9 cellular contexts compared by ENCODE assay signal in the genomic region with DNA sequence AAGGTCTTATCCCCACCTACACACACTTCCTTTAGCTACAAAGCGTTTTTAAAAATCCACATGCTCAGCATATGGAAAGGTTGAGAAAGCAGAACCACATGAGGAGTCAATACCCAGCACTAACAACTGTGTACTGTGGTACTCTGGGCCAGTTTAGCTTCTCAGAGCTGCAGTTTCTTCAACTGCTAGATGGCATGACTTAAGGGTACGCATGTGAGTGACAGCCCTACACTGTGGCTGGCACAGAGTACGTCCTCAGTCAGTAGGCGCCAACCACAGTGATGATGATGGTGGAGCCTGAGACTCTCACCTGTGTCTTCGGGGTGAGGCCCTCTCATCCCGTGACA. TPM values are rescaled to one million over a fixed set of nuclear protein-coding genes. Genes with fewer than 3 reads are reported as not detected.
DNase-seq lines count a peak whose midpoint lies in the region; ATAC-seq and TF ChIP-seq lines count a peak whose summit lies in the region.
"Had no signal": no experiment of that assay in that cellular context is flagged by ENCODE, and none has a peak within 500 bp of the region (broad histone marks: within the 10 kb centered on the region; RNA-seq: fewer than 3 reads in every experiment).

No MANE protein-coding gene starts in this region.

- no peak for TF ChIP-seq CTCF in heart left ventricle (IDR thresholded peaks at IDR 0.05)
- no peak for TF ChIP-seq CTCF in spleen (IDR thresholded peaks at IDR 0.05 in 8 of 11, conservative IDR thresholded peaks at IDR 0.05 in 3 of 11)

- H3K4me3 ChIP-seq in heart left ventricle (no peak overlapping the region), spleen (no peak overlapping the region)
- H3K4me3 ChIP-seq: dorsolateral prefrontal cortex had no signal

- no peak for DNase-seq in activated CD8-positive, alpha-beta memory T cell treated with anti-CD3 and anti-CD28 coated beads, Interleukin-2, amount 10 ng/mL, durations not matched to agents 7 days and 5 days
- DNase-seq in heart left ventricle, result peak in 1 of 5 donors; percentile 18
- DNase-seq in spleen, result no peak
- no peak for DNase-seq in NCI-H748 treated with DMSO at 0.1 percent for 48 hours (lab: John Stamatoyannopoulos, UW)
- DNase-seq in cerebellar cortex (ENCODE audit: low spot score), result no peak
- no peak for DNase-seq in NCI-H345 (lab: John Stamatoyannopoulos, UW)
- DNase-seq: dorsolateral prefrontal cortex had no signal

- H3K9me3 ChIP-seq in heart left ventricle, result no peaks in the 10 kb centered on the region
- no peaks in the 10 kb centered on the region for H3K9me3 ChIP-seq in spleen

- no peaks in the 10 kb centered on the region for H3K27me3 ChIP-seq in heart left ventricle
- H3K27me3 ChIP-seq in spleen (replicated peaks in 1 of 7), result no peaks in the 10 kb centered on the region
- H3K27me3 ChIP-seq: dorsolateral prefrontal cortex had no signal

- H3K4me3 Mint-ChIP-seq in IgD-negative memory B cell, result peak overlapping the region in 2 of 4 donors; percentile 28 to 77
- no peak overlapping the region for H3K4me3 Mint-ChIP-seq in activated CD8-positive, alpha-beta memory T cell treated with anti-CD3 and anti-CD28 coated beads, Interleukin-2, amount 10 ng/mL, durations not matched to agents 7 days and 5 days

- H3K27ac ChIP-seq in heart left ventricle (peak overlapping the region in 8 of 12 donors; percentile 45 to 78 (median 65)), spleen (peak overlapping the region in 7 of 8 donors; percentile 36 to 82 (median 64))

- H3K4me1 ChIP-seq in heart left ventricle, result peaks cover 15 to 84% (median 65%) of the 10 kb centered on the region in 12 donors
- H3K4me1 ChIP-seq in spleen, result peaks cover 46 to 95% (median 78%) of the 10 kb centered on the region in 6 donors

- no peaks in the 10 kb centered on the region for H3K36me3 Mint-ChIP-seq in IgD-negative memory B cell
- H3K36me3 Mint-ChIP-seq in activated CD8-positive, alpha-beta memory T cell treated with anti-CD3 and anti-CD28 coated beads, Interleukin-2, amount 10 ng/mL, durations not matched to agents 7 days and 5 days, result peaks cover 15% of the 10 kb centered on the region

- H3K9me3 Mint-ChIP-seq in IgD-negative memory B cell, result no peaks in the 10 kb centered on the region
- H3K9me3 Mint-ChIP-seq in activated CD8-positive, alpha-beta memory T cell treated with anti-CD3 and anti-CD28 coated beads, Interleukin-2, amount 10 ng/mL, durations not matched to agents 7 days and 5 days (ENCODE audit: low read depth), result peaks cover 3% of the 10 kb centered on the region

- WGBS in heart left ventricle, 4 donors, result 79 to 80% (median 79%) methylated on average over 3 to 6 of the region's 6 CpGs
- WGBS in spleen, 5 donors, result 48 to 69% (median 64%) methylated on average over 5 to 6 of the region's 6 CpGs

- peak overlapping the region; percentile 24 to 87 (median 62) for H3K27ac Mint-ChIP-seq in IgD-negative memory B cell
- H3K27ac Mint-ChIP-seq in activated CD8-positive, alpha-beta memory T cell treated with anti-CD3 and anti-CD28 coated beads, Interleukin-2, amount 10 ng/mL, durations not matched to agents 7 days and 5 days, result peak overlapping the region; percentile 74

- intact Hi-C loops in heart left ventricle (cut with DNase I) (no loop called here), spleen (cut with DNase I; ENCODE audit: low total_unique reads) (no loop called here)

- peaks cover 55 to 67% (median 56%) of the 10 kb centered on the region in 3 donors for H3K4me1 Mint-ChIP-seq in IgD-negative memory B cell
- H3K4me1 Mint-ChIP-seq in activated CD8-positive, alpha-beta memory T cell treated with anti-CD3 and anti-CD28 coated beads, Interleukin-2, amount 10 ng/mL, durations not matched to agents 7 days and 5 days, result peaks cover 84% of the 10 kb centered on the region

- H3K27me3 Mint-ChIP-seq in IgD-negative memory B cell, result no peaks in the 10 kb centered on the region
- H3K27me3 Mint-ChIP-seq in activated CD8-positive, alpha-beta memory T cell treated with anti-CD3 and anti-CD28 coated beads, Interleukin-2, amount 10 ng/mL, durations not matched to agents 7 days and 5 days, result no peaks in the 10 kb centered on the region

- TF ChIP-seq POLR2A in heart left ventricle (IDR thresholded peaks at IDR 0.05), result no peak
- no peak for TF ChIP-seq POLR2A in spleen (IDR thresholded peaks at IDR 0.05)

- peaks cover 0 to 7% (median 0%) of the 10 kb centered on the region in 9 donors for H3K36me3 ChIP-seq in heart left ventricle
- H3K36me3 ChIP-seq in spleen, result peaks cover 0 to 10% (median 0%) of the 10 kb centered on the region in 6 donors

- ATAC-seq in activated CD8-positive, alpha-beta memory T cell treated with anti-CD3 and anti-CD28 coated beads, Interleukin-2, amount 10 ng/mL, durations not matched to agents 7 days and 5 days, result peak; percentile 57
- peak in 1 of 4 donors; percentile 16 for ATAC-seq in heart left ventricle
- no peak for ATAC-seq in GM21526 (IDR thresholded peaks at IDR 0.05; ENCODE audit: low FRiP score, unreplicated experiment)

- CTCF ChIA-PET in activated CD8-positive, alpha-beta memory T cell treated with anti-CD3 and anti-CD28 coated beads, Interleukin-2, amount 10 ng/mL, durations not matched to agents 7 days and 5 days (lab: Charles Lee), result interaction anchor here (1.6 to 3.4 kb wide), 5 partner anchors 9 to 50 kb away, joined by 4 to 15 read pairs (median 5); partner anchors contain the start of gene CCDC12

RNA-seq across cellular contexts. Expression of gene CCDC12, which starts 17.4 kb away (rescaled TPM):
- polyA plus RNA-seq in IgD-negative memory B cell (151 TPM), heart left ventricle (100 to 1,000 TPM in 1 of 2 donors, 10 to 100 TPM in 1; 83.5 to 120 TPM), spleen (100 to 1,000 TPM in 2 of 3 donors, 10 to 100 TPM in 1; 93.5 to 124 (median 105) TPM)
- 10 to 100 TPM; 65.9 to 72.7 TPM for total RNA-seq in activated CD8-positive, alpha-beta memory T cell treated with anti-CD3 and anti-CD28 coated beads, Interleukin-2, amount 10 ng/mL, durations not matched to agents 7 days and 5 days
- total RNA-seq in heart left ventricle (10 to 100 TPM; 27.1 to 36.8 (median 33.3) TPM), spleen (10 to 100 TPM; 36.5 to 71.4 (median 54.7) TPM)

RNA-seq across cellular contexts. Expression of gene NBEAL2, which starts 20.3 kb away (rescaled TPM):
- polyA plus RNA-seq in IgD-negative memory B cell, result 6.7 TPM
- 100 to 1,000 TPM; 164 to 262 TPM for total RNA-seq in activated CD8-positive, alpha-beta memory T cell treated with anti-CD3 and anti-CD28 coated beads, Interleukin-2, amount 10 ng/mL, durations not matched to agents 7 days and 5 days
- 10 to 100 TPM in 6 of 9 donors, 1 to 10 TPM in 3; 8.1 to 41.1 (median 12.0) TPM for total RNA-seq in heart left ventricle
- polyA plus RNA-seq in heart left ventricle, result 10 to 100 TPM; 16.3 to 45.7 TPM
- 100 to 1,000 TPM; 101 to 271 (median 162) TPM for total RNA-seq in spleen
- polyA plus RNA-seq in spleen, result 100 to 1,000 TPM in 2 of 3 donors, 10 to 100 TPM in 1; 44.0 to 126 (median 119) TPM
